21 cellular contexts compared by ENCODE assay signal in the genomic region with DNA sequence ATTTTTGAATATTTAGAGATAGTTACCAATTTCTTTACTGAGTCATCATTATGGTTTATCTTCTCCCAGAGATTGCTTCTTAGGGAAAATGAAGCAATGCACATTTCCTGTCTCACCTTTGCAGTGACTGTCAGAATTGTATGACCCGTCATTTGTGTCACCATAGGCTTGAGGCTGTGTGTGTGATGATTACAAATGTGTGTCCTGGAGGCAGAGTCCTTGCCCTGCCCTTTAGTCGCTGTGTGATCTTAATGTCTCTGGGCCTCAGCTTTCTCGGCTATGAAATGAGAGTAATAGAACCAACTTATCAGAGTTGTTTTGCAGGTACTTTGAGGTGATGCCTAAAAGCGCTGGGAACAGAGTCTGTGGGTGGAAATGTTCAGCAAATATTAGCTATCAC. TPM values are rescaled to one million over a fixed set of nuclear protein-coding genes. Genes with fewer than 3 reads are reported as not detected.
A peak's percentile ranks its signal among the peaks of the same experiment; 100 is the strongest.
DNase-seq lines count a peak whose midpoint lies in the region; ATAC-seq, FAIRE-seq and TF ChIP-seq lines count a peak whose summit lies in the region.
"Had no signal": no experiment of that assay in that cellular context is flagged by ENCODE, and none has a peak within 500 bp of the region (broad histone marks: within the 10 kb centered on the region; RNA-seq: fewer than 3 reads in every experiment).

No MANE protein-coding gene starts in this region.

- H3K4me1 Mint-ChIP-seq in astrocyte (ENCODE audit: low read depth, unreplicated experiment), result no peaks in the 10 kb centered on the region

- no peak overlapping the region for H3K27ac Mint-ChIP-seq in astrocyte (ENCODE audit: unreplicated experiment)
- H3K27ac Mint-ChIP-seq: B cell; CD8-positive, alpha-beta T cell; IgD-negative memory B cell had no signal

- POLR2A ChIA-PET in IMR-90 (lab: Charles Lee; ENCODE audit: unreplicated experiment), result no interaction called here

- H3K27me3 ChIP-seq in IMR-90 (ENCODE audit: control insufficient read depth, insufficient read depth, low read length) (no peaks in the 10 kb centered on the region), astrocyte (ENCODE audit: insufficient read depth, low read length) (no peaks in the 10 kb centered on the region), right lobe of liver (no peaks in the 10 kb centered on the region), tibial nerve (no peaks in the 10 kb centered on the region)

- no peaks in the 10 kb centered on the region for H3K9me1 ChIP-seq in IMR-90 (ENCODE audit: insufficient read depth, low read length)

- no peaks in the 10 kb centered on the region for H3K27me3 Mint-ChIP-seq in astrocyte (ENCODE audit: low read depth, unreplicated experiment)
- H3K27me3 Mint-ChIP-seq: B cell, IgD-negative memory B cell had no signal

- no peak overlapping the region for H3K14ac ChIP-seq in IMR-90 (replicated peaks; ENCODE audit: low read depth, low read length)

- dilution Hi-C loops in IMR-90 (cut with HindIII; ENCODE audit: low sequenced_read_pairs, unreplicated experiment), result loop anchor here (25.0 kb wide), 1 partner anchor 938 kb away; no protein-coding TSS in a partner anchor

- H2BK20ac ChIP-seq in IMR-90 (ENCODE audit: low read depth, low read length), result no peak overlapping the region

- H3K4me2 ChIP-seq in IMR-90 (ENCODE audit: low read depth, low read length) (no peak overlapping the region), astrocyte (ENCODE audit: low read length) (no peak overlapping the region)
- H3K4me2 ChIP-seq: BLaER1 treated with 17β-estradiol and CSF1 and Interleukin-3, amounts not matched to agents 10 nM and 100 nM had no signal

- FAIRE-seq in astrocyte (lab: Jason Lieb, UNC), result peak; percentile 73
- FAIRE-seq: G401.6, GM18507 had no signal

- no peak overlapping the region for H4K8ac ChIP-seq in IMR-90 (ENCODE audit: low read depth in 2 of 2, low read length in 2 of 2)

- no CpG with 5 or more reads among the region's 4 CpGs for WGBS in IMR-90 (ENCODE audit: extremely low coverage in 2 of 2, insufficient read length in 1 of 2), 2 experiments
- WGBS in right lobe of liver (ENCODE audit: insufficient coverage, low coverage, low lambda C conversion rate, missing lambda C conversion rate), result 23% methylated on average over 3 of the region's 4 CpGs
- 66 to 98% methylated on average over 4 of the region's 4 CpGs for WGBS in tibial nerve, 2 donors

- H3K18ac ChIP-seq in IMR-90 (ENCODE audit: low read depth, low read length), result no peak overlapping the region

- no peak overlapping the region for H2BK120ac ChIP-seq in IMR-90 (ENCODE audit: low read depth, low read length)

- no peaks in the 10 kb centered on the region for H4K20me1 ChIP-seq in IMR-90 (ENCODE audit: insufficient read depth, low read length)
- H4K20me1 ChIP-seq in astrocyte (ENCODE audit: insufficient read depth, low read length), result no peaks in the 10 kb centered on the region

- H3K4me3 Mint-ChIP-seq in astrocyte (ENCODE audit: unreplicated experiment), result no peak overlapping the region
- H3K4me3 Mint-ChIP-seq: B cell; CD8-positive, alpha-beta T cell; IgD-negative memory B cell had no signal

- no peak overlapping the region for H2AFZ ChIP-seq in IMR-90 (replicated peaks; ENCODE audit: low read length, poor library complexity)
- H2AFZ ChIP-seq in astrocyte (ENCODE audit: low read depth, low read length), result no peak overlapping the region
- H2AFZ ChIP-seq: GM23248 had no signal

- peaks cover 6% of the 10 kb centered on the region for H3K36me3 Mint-ChIP-seq in astrocyte (ENCODE audit: low read depth, unreplicated experiment)

- intact Hi-C loops in IMR-90 (cut with micrococcal nuclease) (no loop called here), right lobe of liver (cut with DNase I) (no loop called here)

- CTCF ChIA-PET in IMR-90 (lab: Yijun Ruan, JAX), result no interaction called here

- H3K27ac ChIP-seq in IMR-90 (ENCODE audit: insufficient read depth, low read length) (no peak overlapping the region), astrocyte (ENCODE audit: low read depth, low read length) (no peak overlapping the region), right lobe of liver (no peak overlapping the region), tibial nerve (no peak overlapping the region)
- H3K27ac ChIP-seq: BLaER1 treated with 17β-estradiol and CSF1 and Interleukin-3, amounts not matched to agents 10 nM and 100 nM; GM23248; HL-60 had no signal

- H2AK5ac ChIP-seq in IMR-90 (ENCODE audit: low read depth, low read length), result no peak overlapping the region

- H2AK9ac ChIP-seq in IMR-90 (replicated peaks; ENCODE audit: low read depth, low read length, poor library complexity), result no peak overlapping the region

- TF ChIP-seq POLR2A in IMR-90 (IDR thresholded peaks at IDR 0.05; ENCODE audit: low read depth, low read length) (no peak), right lobe of liver (IDR thresholded peaks at IDR 0.05) (no peak), tibial nerve (IDR thresholded peaks at IDR 0.05) (no peak)

- no peak overlapping the region for H3K56ac ChIP-seq in IMR-90 (ENCODE audit: extremely low read depth, insufficient read depth, low read length)

- no peak overlapping the region for H4K5ac ChIP-seq in IMR-90 (ENCODE audit: low read depth, low read length)

- H3K36me3 ChIP-seq in IMR-90 (ENCODE audit: control insufficient read depth, insufficient read depth, low read length) (peaks cover 5% of the 10 kb centered on the region), astrocyte (ENCODE audit: insufficient read depth, low read length) (peaks cover 9% of the 10 kb centered on the region), right lobe of liver (peaks cover 0 to 9% (median 0%) of the 10 kb centered on the region in 4 donors), tibial nerve (peaks cover 0 to 24% (median 0%) of the 10 kb centered on the region in 3 donors)

- ATAC-seq in IMR-90 (ENCODE audit: low read depth), result no peak; the same call in 1 of the 2 replicates
- peak in 3 of 4 donors; percentile 16 to 72 (median 29) for ATAC-seq in right lobe of liver
- ATAC-seq: CD8-positive, alpha-beta T cell had no signal

- no peak overlapping the region for H3K4me3 ChIP-seq in IMR-90 (ENCODE audit: insufficient read depth, low read depth, low read length)
- H3K4me3 ChIP-seq in astrocyte (ENCODE audit: insufficient read depth, low read depth, low read length), result no peak overlapping the region
- no peak overlapping the region for H3K4me3 ChIP-seq in right lobe of liver
- no peak overlapping the region for H3K4me3 ChIP-seq in tibial nerve
- H3K4me3 ChIP-seq: BLaER1 treated with 17β-estradiol and CSF1 and Interleukin-3, amounts not matched to agents 10 nM and 100 nM; GM23248; HAP-1 had no signal

- no peaks in the 10 kb centered on the region for H3K9me3 Mint-ChIP-seq in astrocyte (ENCODE audit: unreplicated experiment)
- H3K9me3 Mint-ChIP-seq: CD8-positive, alpha-beta T cell; IgD-negative memory B cell had no signal

- H2BK15ac ChIP-seq in IMR-90 (ENCODE audit: low read depth, low read length), result no peak overlapping the region

- H4K91ac ChIP-seq in IMR-90 (ENCODE audit: insufficient read depth, low read depth, low read length), result no peak overlapping the region

- H3K4me1 ChIP-seq in IMR-90 (ENCODE audit: control insufficient read depth, insufficient read depth, low read length) (peaks cover 2% of the 10 kb centered on the region; the same call in 1 of the 2 replicates), astrocyte (ENCODE audit: insufficient read depth, low read length) (no peaks in the 10 kb centered on the region), right lobe of liver (no peaks in the 10 kb centered on the region), tibial nerve (no peaks in the 10 kb centered on the region)
- H3K4me1 ChIP-seq: HAP-1 had no signal

- no peaks in the 10 kb centered on the region; a peak in 1 of 4 replicates for H3K79me1 ChIP-seq in IMR-90 (ENCODE audit: low read depth in 1 of 2, low read length in 2 of 2)

- H3K23ac ChIP-seq in IMR-90 (ENCODE audit: low read depth, low read length), result no peak overlapping the region

- TF ChIP-seq CTCF in IMR-90 (conservative IDR thresholded peaks at IDR 0.05; ENCODE audit: low read depth, low read length) (no peak), astrocyte (IDR thresholded peaks at IDR 0.05; ENCODE audit: insufficient read depth, low read depth, low read length) (no peak), right lobe of liver (IDR thresholded peaks at IDR 0.05) (no peak), tibial nerve (IDR thresholded peaks at IDR 0.05) (no peak)

- peak; percentile 33 for DNase-seq in IMR-90
- DNase-seq in astrocyte (ENCODE audit: low read depth), result no peak
- DNase-seq in iris pigment epithelial cell (ENCODE audit: low read depth), result peak; percentile 11
- DNase-seq in right lobe of liver, result no peak
- DNase-seq in G401 (ENCODE audit: low spot score), result no peak
- DNase-seq in DMS53 (lab: John Stamatoyannopoulos, UW), result no peak
- DNase-seq in tibial nerve (ENCODE audit: low spot score in 2 of 2), result no peak
- DNase-seq in anterior cingulate cortex (lab: John Stamatoyannopoulos, UW), result no peak
- DNase-seq: 8988T; Calu3; CD8-positive, alpha-beta T cell; DND-41; EL; GM23248 had no signal

- no peaks in the 10 kb centered on the region for H3K79me2 ChIP-seq in astrocyte (ENCODE audit: insufficient read depth, low read length)

- in situ Hi-C loops in IMR-90 (cut with MboI; ENCODE audit: low sequenced_read_pairs), result no loop called here
- in situ Hi-C loops in G401 (cut with HindIII; ENCODE audit: low sequenced_read_pairs), result no loop called here

- H3K9ac ChIP-seq in IMR-90 (ENCODE audit: low read depth, low read length) (no peak overlapping the region), astrocyte (ENCODE audit: low read length) (no peak overlapping the region)
- H3K9ac ChIP-seq: BLaER1 treated with 17β-estradiol and CSF1 and Interleukin-3, amounts not matched to agents 10 nM and 100 nM; GM23248 had no signal

- BruUV-seq in IMR-90 (replicated peaks; lab: Mats Ljungman, UMichigan), result no TSS peak

- no peaks in the 10 kb centered on the region for H3K9me3 ChIP-seq in IMR-90 (ENCODE audit: control insufficient read depth, insufficient read depth, low read length)
- no peaks in the 10 kb centered on the region for H3K9me3 ChIP-seq in astrocyte (ENCODE audit: insufficient read depth, low read depth, low read length)
- no peaks in the 10 kb centered on the region for H3K9me3 ChIP-seq in right lobe of liver
- H3K9me3 ChIP-seq in tibial nerve, result no peaks in the 10 kb centered on the region
- H3K9me3 ChIP-seq: HAP-1 had no signal

- TF ChIP-seq EP300 in tibial nerve (IDR thresholded peaks at IDR 0.05), result no peak

- H2BK5ac ChIP-seq in IMR-90 (ENCODE audit: low read depth, low read length, poor library complexity, severe bottlenecking), result no peak overlapping the region

- no peak for TF ChIP-seq RAD21 in IMR-90 (IDR thresholded peaks at IDR 0.05; ENCODE audit: low read length)

- no peak overlapping the region for H3K4ac ChIP-seq in IMR-90 (ENCODE audit: low read depth, low read length)

TF ChIP-seq in IMR-90, 13 proteins besides CTCF, POLR2A, EP300 and RAD21 (continues in another document):
- TF ChIP-seq CHD1 (IDR thresholded peaks at IDR 0.05; ENCODE audit: low read depth, low read length), result no peak

RNA-seq across cellular contexts. Expression of a gene that starts 13.9 kb away (rescaled TPM):
- total RNA-seq in IMR-90 (2012; rRNA removed) (24.0 and 35.8 TPM in 2 replicates), astrocyte (38.0 and 39.2 TPM in 2 replicates), right lobe of liver (10 to 100 TPM in 5 of 6 experiments, 1 to 10 TPM in 1; 8.5 to 13.1 (median 10.3) TPM), tibial nerve (1 to 10 TPM; 7.2 to 8.6 (median 8.2) TPM)
- 26.5 and 28.6 TPM in 2 replicates for polyA plus RNA-seq in IMR-90 (2012; rRNA removed)
- polyA plus RNA-seq in IMR-90 (2012; cell fraction: cytosol; rRNA removed), result 9.4 and 12.1 TPM in 2 replicates
- 2.3 and 9.4 TPM in 2 replicates for polyA plus RNA-seq in IMR-90 (2012; cell fraction: nucleus; rRNA removed; ENCODE audit: low replicate concordance)
- total RNA-seq in G401 (2014; rRNA removed; shearing (Covaris generic)), result 40.6 and 42.8 TPM in 2 replicates

Comparison
In these comparisons a context has a peak if more than half of its experiments do, and no peak if none do; other contexts are left out.
1. DNase-seq: peak in IMR-90 (single experiment) and iris pigment epithelial cell (single experiment); none in astrocyte (single experiment), right lobe of liver (0 of 3), G401 (single experiment), DMS53 (single experiment), tibial nerve (0 of 2) and anterior cingulate cortex (0 of 58).